ENCODE assay signal across 12 cellular contexts in the genomic region with DNA sequence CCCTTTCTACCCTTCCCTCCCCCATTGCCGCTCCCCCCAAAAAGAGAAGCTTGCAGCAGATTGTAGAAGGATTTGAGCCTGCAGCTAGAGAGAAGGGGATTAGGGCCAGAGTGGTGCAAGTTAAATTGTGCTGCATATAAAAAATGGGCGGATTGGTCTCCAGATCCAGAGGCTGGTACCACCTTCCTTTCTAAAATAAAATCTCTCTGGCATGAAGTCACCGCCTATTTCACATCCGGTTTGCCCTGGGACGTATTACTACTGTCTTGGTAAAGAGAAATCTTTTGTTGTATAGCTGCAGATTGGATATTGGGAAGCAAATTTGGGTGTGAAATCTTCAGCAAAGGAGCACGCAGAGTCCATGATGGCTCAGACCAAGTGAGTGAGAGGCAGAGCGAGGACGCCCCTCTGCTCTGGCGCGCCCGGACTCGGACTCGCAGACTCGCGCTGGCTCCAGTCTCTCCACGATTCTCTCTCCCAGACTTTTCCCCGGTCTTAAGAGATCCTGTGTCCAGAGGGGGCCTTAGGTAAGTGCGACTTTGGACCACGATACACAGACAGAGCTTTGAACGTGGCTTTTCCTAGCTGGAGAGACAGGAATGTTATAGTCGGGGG. TPM values are rescaled to one million over a fixed set of nuclear protein-coding genes. Genes with fewer than 3 reads are reported as not detected.
DNase-seq lines count a peak whose midpoint lies in the region; FAIRE-seq and TF ChIP-seq lines count a peak whose summit lies in the region.
"Had no signal": no experiment of that assay in that cellular context is flagged by ENCODE, and none has a peak within 500 bp of the region (broad histone marks: within the 10 kb centered on the region; RNA-seq: fewer than 3 reads in every experiment).

A gene (plus strand): TSS at position 225 of the 615 bp plus-strand sequence. CDS start 2,691 bp downstream, outside the sequence.

- H3K9ac ChIP-seq in kidney (ENCODE audit: low read length in 2 of 2) = no peak within 1 kb of the TSS

- H3K36me3 ChIP-seq in left ventricle myocardium inferior (no peaks in the 10 kb centered on the region), right atrium auricular region (no peaks in the 10 kb centered on the region), testis (ENCODE audit: low read depth, missing control alignments) (no peaks in the 10 kb centered on the region), kidney (ENCODE audit: control insufficient read depth in 1 of 2, insufficient read depth in 2 of 2, low read length in 2 of 2) (no peaks in the 10 kb centered on the region)

- H3K9me3 ChIP-seq in left ventricle myocardium inferior (replicated peaks) (no peaks in the 10 kb centered on the region), right atrium auricular region (no peaks in the 10 kb centered on the region), testis (no peaks in the 10 kb centered on the region), kidney (ENCODE audit: control insufficient read depth in 1 of 2, low read length in 2 of 2) (no peaks in the 10 kb centered on the region)

- TF ChIP-seq POLR2A in testis (IDR thresholded peaks at IDR 0.05) = no peak

- no peak within 1 kb of the TSS for H3K27ac ChIP-seq in left ventricle myocardium inferior (replicated peaks)
- no peak within 1 kb of the TSS for H3K27ac ChIP-seq in right atrium auricular region
- H3K27ac ChIP-seq in testis = no peak within 1 kb of the TSS
- no peak within 1 kb of the TSS for H3K27ac ChIP-seq in kidney (ENCODE audit: low read depth in 2 of 2, low read length in 2 of 2)

- FAIRE-seq in kidney (lab: Jason Lieb, UNC) = no peak

- no peaks in the 10 kb centered on the region for H3K4me1 ChIP-seq in left ventricle myocardium inferior
- peaks cover 0 to 4% of the 10 kb centered on the region in 2 donors for H3K4me1 ChIP-seq in right atrium auricular region
- no peaks in the 10 kb centered on the region for H3K4me1 ChIP-seq in testis
- H3K4me1 ChIP-seq in kidney (ENCODE audit: control insufficient read depth in 1 of 2, insufficient read depth in 1 of 2, low read depth in 1 of 2, low read length in 2 of 2) = peaks cover 0 to 2% of the 10 kb centered on the region in 2 donors

- 1 to 2% methylated on average over 21 of the region's 21 CpGs for WGBS in testis, 2 donors

- H3K4me3 ChIP-seq in left ventricle myocardium inferior (peak within 1 kb of the TSS; percentile 41), right atrium auricular region (no peak within 1 kb of the TSS), testis (peak within 1 kb of the TSS; percentile 22 to 31), kidney (ENCODE audit: low read length in 2 of 2) (no peak within 1 kb of the TSS)

- TF ChIP-seq CTCF in left ventricle myocardium inferior (IDR thresholded peaks at IDR 0.05; ENCODE audit: borderline replicate concordance) (no peak), right atrium auricular region (IDR thresholded peaks at IDR 0.05) (no peak), brain (conservative IDR thresholded peaks at IDR 0.05) (peak in 1 of 2 experiments; percentile 10), testis (IDR thresholded peaks at IDR 0.05) (no peak), kidney (IDR thresholded peaks at IDR 0.05; ENCODE audit: borderline replicate concordance, extremely low read depth, insufficient read depth) (no peak)

- peaks cover 19% of the 10 kb centered on the region for H3K4me1 Mint-ChIP-seq in brain
- H3K4me1 Mint-ChIP-seq: activated naive CD8-positive, alpha-beta T cell treated with anti-CD3 and anti-CD28 coated beads for 36 hours had no signal

- H3K27me3 Mint-ChIP-seq in brain = peaks cover 31% of the 10 kb centered on the region

- intact Hi-C loops in left ventricle myocardium inferior (cut with micrococcal nuclease) (no loop called here), testis (cut with DNase I; ENCODE audit: low total_unique reads) (no loop called here), kidney (cut with DNase I) (no loop called here)

- peak within 1 kb of the TSS; percentile 86 to 91 (median 90) for H3K4me3 Mint-ChIP-seq in brain
- H3K4me3 Mint-ChIP-seq: activated naive CD8-positive, alpha-beta T cell treated with anti-CD3 and anti-CD28 coated beads for 36 hours had no signal

- peaks cover 64% of the 10 kb centered on the region for H3K27me3 ChIP-seq in left ventricle myocardium inferior (ENCODE audit: low read depth)
- peaks cover 0 to 7% of the 10 kb centered on the region in 2 donors for H3K27me3 ChIP-seq in right atrium auricular region
- no peaks in the 10 kb centered on the region for H3K27me3 ChIP-seq in testis

- DNase-seq in left ventricle myocardium inferior (no peak), right atrium auricular region (ENCODE audit: low spot score) (no peak), kidney glomerular epithelial cell (lab: John Stamatoyannopoulos, UW) (peak; percentile 0), testis (peak; percentile 19), AML-193 (lab: John Stamatoyannopoulos, UW) (no peak), kidney (no peak), ureter (ENCODE audit: low spot score) (no peak)
- DNase-seq: activated CD4-positive, alpha-beta T cell treated with anti-CD3 and anti-CD28 coated beads, Interleukin-2, amount 50 U/mL, for 1 hour; activated naive CD8-positive, alpha-beta T cell treated with anti-CD3 and anti-CD28 coated beads for 36 hours had no signal

- H3K27ac Mint-ChIP-seq in brain = peak within 1 kb of the TSS in 2 of 5 experiments; percentile 66 to 67
- H3K27ac Mint-ChIP-seq: activated naive CD8-positive, alpha-beta T cell treated with anti-CD3 and anti-CD28 coated beads for 36 hours had no signal

- no peaks in the 10 kb centered on the region for H3K36me3 Mint-ChIP-seq in brain
- H3K36me3 Mint-ChIP-seq: activated naive CD8-positive, alpha-beta T cell treated with anti-CD3 and anti-CD28 coated beads for 36 hours had no signal

- H3K9me3 Mint-ChIP-seq in brain = peaks cover 0 to 7% (median 0%) of the 10 kb centered on the region in 5 experiments
- H3K9me3 Mint-ChIP-seq: activated naive CD8-positive, alpha-beta T cell treated with anti-CD3 and anti-CD28 coated beads for 36 hours had no signal

RNA-seq across cellular contexts. Expression of the gene that starts here (rescaled TPM):
- total RNA-seq in left ventricle myocardium inferior (not detected), right atrium auricular region (not detected), testis (under 1 TPM in 1 of 2 donors, not detected in 1; 0.12 TPM), kidney (not detected), ureter (not detected)
- polyA plus RNA-seq in brain (ENCODE audit: insufficient read depth, low read depth, low replicate concordance) (9.2 TPM), testis (ENCODE audit: insufficient read depth, low read depth, low replicate concordance) (not detected), kidney (ENCODE audit: insufficient read depth, low read depth, low replicate concordance) (not detected)
- total RNA-seq: activated naive CD8-positive, alpha-beta T cell treated with anti-CD3 and anti-CD28 coated beads for 36 hours; myocyte; Right ventricle myocardium inferior had no signal

Comparison
In these comparisons a context has a peak if more than half of its experiments do, and no peak if none do; other contexts are left out.
1. Peak in DNase-seq and H3K4me3 ChIP-seq in testis; RNA of the gene not detected or under 1 TPM.